Comparison of ENCODE assay signal across 8 cellular contexts in genomic region chr17:17280613-17281549, GRCh38. TPM values are rescaled to one million over a fixed set of nuclear protein-coding genes. Genes with fewer than 3 reads are reported as not detected.
DNase-seq lines count a peak whose midpoint lies in the region; ATAC-seq and TF ChIP-seq lines count a peak whose summit lies in the region.

Gene COPS3 (minus strand): TSS chr17:17281246. CDS start chr17:17281186, 60 bp downstream.

- peaks cover 39% of the 10 kb centered on the region for H3K4me1 Mint-ChIP-seq in HFFc6 (ENCODE audit: low read depth)
- H3K4me1 Mint-ChIP-seq in activated naive CD4-positive, alpha-beta T cell treated with anti-CD3 and anti-CD28 coated beads, Interleukin-2, amount 10 ng/mL, durations not matched to agents 7 days and 5 days: peaks cover 36% of the 10 kb centered on the region

- TF ChIP-seq POLR2A in NB4 (IDR thresholded peaks at IDR 0.05; ENCODE audit: extremely low read depth, insufficient read length) (peak; percentile 70), gastroesophageal sphincter (IDR thresholded peaks at IDR 0.05) (peak; percentile 72 to 73)

- peak within 1 kb of the TSS; percentile 95 for H3K9ac ChIP-seq in SK-N-MC (ENCODE audit: insufficient read length)

- TF ChIP-seq CTCF in HFFc6 (IDR thresholded peaks at IDR 0.05) (no peak), NB4 (IDR thresholded peaks at IDR 0.05; ENCODE audit: low read depth, low read length) (no peak), gastroesophageal sphincter (IDR thresholded peaks at IDR 0.05) (peak in 1 of 4 experiments; percentile 5)

- peak; percentile 97 for ATAC-seq in gastroesophageal sphincter

- H3K27ac Mint-ChIP-seq in HFFc6: peak within 1 kb of the TSS; percentile 96
- H3K27ac Mint-ChIP-seq in activated naive CD4-positive, alpha-beta T cell treated with anti-CD3 and anti-CD28 coated beads, Interleukin-2, amount 10 ng/mL, durations not matched to agents 7 days and 5 days: peak within 1 kb of the TSS; percentile 97

- H3K4me3 ChIP-seq in NB4 (ENCODE audit: low read depth, low read length) (peak within 1 kb of the TSS; percentile 83), SK-N-MC (peak within 1 kb of the TSS; percentile 84), gastroesophageal sphincter (peak within 1 kb of the TSS; percentile 62 to 99)

- TF ChIP-seq EP300 in gastroesophageal sphincter (IDR thresholded peaks at IDR 0.05): no peak

- DNase-seq in GM04503 (ENCODE audit: low read depth): peak; percentile 79
- DNase-seq in HFFc6: peak; percentile 99
- peak; percentile 99 for DNase-seq in NB4 (ENCODE audit: low read depth)
- peak; percentile 57 for DNase-seq in SK-N-MC (ENCODE audit: low read depth, low spot score)
- DNase-seq in activated naive CD4-positive, alpha-beta T cell treated with anti-CD3 and anti-CD28 coated beads, Interleukin-2, amount 10 ng/mL, durations not matched to agents 7 days and 5 days: peak; percentile 99
- DNase-seq in non-pigmented ciliary epithelial cell (ENCODE audit: low read depth): peak; percentile 91
- peak; percentile 100 for DNase-seq in superior temporal gyrus (ENCODE audit: extremely low spot score)

- H3K4me3 Mint-ChIP-seq in HFFc6: peak within 1 kb of the TSS; percentile 92
- H3K4me3 Mint-ChIP-seq in activated naive CD4-positive, alpha-beta T cell treated with anti-CD3 and anti-CD28 coated beads, Interleukin-2, amount 10 ng/mL, durations not matched to agents 7 days and 5 days: peak within 1 kb of the TSS; percentile 95

- peaks cover 7% of the 10 kb centered on the region; the same call in 1 of the 2 replicates for H3K36me3 ChIP-seq in SK-N-MC (ENCODE audit: insufficient read depth, low read length)
- peaks cover 0 to 4% of the 10 kb centered on the region in 2 donors for H3K36me3 ChIP-seq in gastroesophageal sphincter

- H3K27me3 ChIP-seq in gastroesophageal sphincter: no peaks in the 10 kb centered on the region

- no peaks in the 10 kb centered on the region for H3K9me3 Mint-ChIP-seq in HFFc6
- no peaks in the 10 kb centered on the region for H3K9me3 Mint-ChIP-seq in activated naive CD4-positive, alpha-beta T cell treated with anti-CD3 and anti-CD28 coated beads, Interleukin-2, amount 10 ng/mL, durations not matched to agents 7 days and 5 days

- peaks cover 0 to 51% (median 12%) of the 10 kb centered on the region in 3 donors for H3K4me1 ChIP-seq in gastroesophageal sphincter

- 0% methylated on average over 2 to 19 of the region's 80 CpGs for WGBS in gastroesophageal sphincter (ENCODE audit: low coverage in 1 of 2), 2 donors

- peaks cover 2% of the 10 kb centered on the region; the same call in 1 of the 2 replicates for H3K27me3 Mint-ChIP-seq in HFFc6 (ENCODE audit: insufficient read depth)
- peaks cover 7% of the 10 kb centered on the region for H3K27me3 Mint-ChIP-seq in activated naive CD4-positive, alpha-beta T cell treated with anti-CD3 and anti-CD28 coated beads, Interleukin-2, amount 10 ng/mL, durations not matched to agents 7 days and 5 days

- CTCF ChIA-PET in activated naive CD4-positive, alpha-beta T cell treated with anti-CD3 and anti-CD28 coated beads, Interleukin-2, amount 10 ng/mL, durations not matched to agents 7 days and 5 days (lab: Charles Lee): interaction anchor here (0.7 to 2.5 kb wide), 2 partner anchors 11 to 125 kb away, joined by 3 to 11 read pairs; no protein-coding TSS in a partner anchor

- H3K27ac ChIP-seq in SK-N-MC: peak within 1 kb of the TSS; percentile 94
- H3K27ac ChIP-seq in gastroesophageal sphincter: peak within 1 kb of the TSS; percentile 84 to 99 (median 96)

- H3K9me3 ChIP-seq in SK-N-MC (ENCODE audit: low read depth, low read length) (no peaks in the 10 kb centered on the region), gastroesophageal sphincter (no peaks in the 10 kb centered on the region)

- H3K36me3 Mint-ChIP-seq in HFFc6 (ENCODE audit: low read depth): peaks cover 3% of the 10 kb centered on the region; the same call in 1 of the 2 replicates
- H3K36me3 Mint-ChIP-seq in activated naive CD4-positive, alpha-beta T cell treated with anti-CD3 and anti-CD28 coated beads, Interleukin-2, amount 10 ng/mL, durations not matched to agents 7 days and 5 days: peaks cover 21% of the 10 kb centered on the region

RNA-seq across cellular contexts. Expression of gene COPS3, which starts in this region (rescaled TPM):
- 10 to 100 TPM; 82.3 to 93.7 (median 86.7) TPM for total RNA-seq in HFFc6 (2021; fragmentation: NEBNext Ultra II Directional; extraction: Animal tissue kit (Norgen Biotek cat#: 25700))
- 10 to 100 TPM; 51.8 to 85.3 (median 54.8) TPM for total RNA-seq in gastroesophageal sphincter

Comparison
In these comparisons a context has a peak if more than half of its experiments do, and no peak if none do; other contexts are left out.
1. Peak in every context shown above with its lines: DNase-seq, ATAC-seq, H3K4me3 ChIP-seq and H3K27ac ChIP-seq.